In the genomic region with DNA sequence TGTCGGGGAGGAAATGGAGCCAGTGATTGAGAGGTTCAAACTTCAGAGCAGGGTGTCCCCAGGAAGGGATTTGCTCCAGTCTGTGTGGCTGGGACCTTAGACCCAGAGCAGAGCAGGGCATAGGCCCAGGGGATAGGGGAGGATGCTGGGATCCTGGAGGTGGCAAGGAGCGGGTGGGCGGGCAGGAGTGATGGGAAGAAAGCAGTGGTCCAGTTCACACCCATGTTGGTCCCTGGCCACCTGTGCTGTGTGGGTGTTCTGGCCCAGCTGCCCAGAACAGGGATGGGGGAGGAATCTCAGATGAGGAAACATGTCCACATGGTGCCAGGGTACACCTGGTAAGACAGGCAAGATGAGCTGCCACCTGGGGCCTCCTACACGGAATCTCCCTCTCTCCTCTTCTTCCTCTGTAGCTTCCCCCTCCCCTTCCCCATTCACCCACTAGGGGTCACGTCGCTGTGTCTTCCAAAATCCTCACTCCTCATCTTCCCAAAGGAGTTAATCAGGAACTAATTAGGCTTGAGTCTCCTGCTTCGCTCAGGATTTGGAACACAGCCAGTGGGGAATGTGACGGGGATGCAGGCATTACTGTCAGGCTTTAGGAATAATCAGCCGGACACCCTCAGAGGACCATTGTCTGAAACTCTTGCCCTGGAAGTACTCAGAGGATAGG, we compare ENCODE assay signal across 1 cellular context.
TF ChIP-seq lines count a peak whose summit lies in the region.

No MANE protein-coding gene starts in this region.

TF ChIP-seq in HepG2, 621 proteins besides CTCF, POLR2A, EP300 and RAD21:
- TF ChIP-seq TEAD3 (CRISPR knock-in tag; optimal IDR thresholded peaks at IDR 0.05; ENCODE audit: borderline replicate concordance) = no peak
- no peak for TF ChIP-seq TBX3 (IDR thresholded peaks at IDR 0.05; ENCODE audit: borderline replicate concordance)
- TF ChIP-seq ZFY (CRISPR knock-in tag; IDR thresholded peaks at IDR 0.05) = no peak
- no peak for TF ChIP-seq ZNF766 (CRISPR knock-in tag; IDR thresholded peaks at IDR 0.05; ENCODE audit: borderline replicate concordance)
- no peak for TF ChIP-seq ZBTB26 (CRISPR knock-in tag; IDR thresholded peaks at IDR 0.05; ENCODE audit: borderline replicate concordance)
- TF ChIP-seq GRHL1 (CRISPR knock-in tag; conservative IDR thresholded peaks at IDR 0.05) = no peak
- 0 out of 2 replicates have a peak, but pooled peaks have one; percentile 54 for TF ChIP-seq HNRNPL (IDR thresholded peaks at IDR 0.05; ENCODE audit: low read depth, low read length)
- peak; percentile 31 for TF ChIP-seq HNRNPK (IDR thresholded peaks at IDR 0.05; ENCODE audit: low read depth, low read length, poor library complexity, severe bottlenecking)
- TF ChIP-seq, protein P1, sequence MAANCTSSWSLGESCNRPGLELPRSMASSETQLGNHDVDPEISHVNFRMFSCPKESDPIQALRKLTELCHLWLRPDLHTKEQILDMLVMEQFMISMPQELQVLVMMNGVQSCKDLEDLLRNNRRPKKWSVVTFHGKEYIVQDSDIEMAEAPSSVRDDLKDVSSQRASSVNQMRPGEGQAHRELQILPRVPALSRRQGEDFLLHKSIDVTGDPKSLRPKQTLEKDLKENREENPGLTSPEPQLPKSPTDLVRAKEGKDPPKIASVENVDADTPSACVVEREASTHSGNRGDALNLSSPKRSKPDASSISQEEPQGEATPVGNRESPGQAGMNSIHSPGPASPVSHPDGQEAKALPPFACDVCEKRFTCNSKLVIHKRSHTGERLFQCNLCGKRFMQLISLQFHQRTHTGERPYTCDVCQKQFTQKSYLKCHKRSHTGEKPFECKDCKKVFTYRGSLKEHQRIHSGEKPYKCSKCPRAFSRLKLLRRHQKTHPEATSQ (CRISPR knock-in tag; IDR thresholded peaks at IDR 0.05; ENCODE audit: borderline replicate concordance) = no peak
- no peak for TF ChIP-seq GABPB1 (CRISPR knock-in tag; IDR thresholded peaks at IDR 0.05)
- no peak for TF ChIP-seq FOXP1 (IDR thresholded peaks at IDR 0.05)
- no peak for TF ChIP-seq FOXP1 (CRISPR knock-in tag; IDR thresholded peaks at IDR 0.05)
